14 cellular contexts compared by ENCODE assay signal in the genomic region with DNA sequence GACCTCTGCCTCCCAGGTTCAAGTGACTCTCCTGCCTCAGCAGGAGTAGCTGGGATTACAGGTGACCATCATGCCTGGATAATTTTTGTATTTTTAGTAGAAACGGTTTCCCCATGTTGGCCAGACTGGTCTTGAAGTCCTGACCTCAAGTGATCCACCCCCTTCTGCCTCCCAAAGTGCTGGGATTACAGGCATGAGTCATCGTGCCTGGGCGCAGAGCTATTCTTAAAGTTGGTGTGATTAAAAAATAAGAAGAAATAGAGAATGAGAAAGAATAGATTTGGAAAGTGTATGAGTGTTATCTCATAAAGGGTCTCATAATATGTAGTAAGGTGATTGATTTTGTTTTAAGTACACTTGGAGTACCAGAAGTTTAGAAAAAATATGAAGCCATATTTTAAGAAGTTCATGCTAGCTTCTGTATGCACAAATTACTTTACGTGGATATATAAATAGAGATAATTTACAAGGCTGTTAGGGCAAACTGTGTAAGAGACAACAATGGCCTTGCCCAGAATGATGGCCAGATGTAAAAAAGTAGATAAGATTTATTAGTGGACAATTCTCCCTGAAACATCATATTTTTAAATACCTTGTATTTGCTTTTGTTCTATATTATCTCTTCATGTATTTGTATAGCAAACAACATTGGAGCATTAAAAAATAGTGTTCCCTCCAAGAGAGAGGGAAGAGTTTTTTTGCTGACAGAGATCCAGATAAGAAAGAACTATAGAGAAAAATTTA.
A peak's percentile ranks its signal among the peaks of the same experiment; 100 is the strongest.
DNase-seq lines count a peak whose midpoint lies in the region; ATAC-seq and TF ChIP-seq lines count a peak whose summit lies in the region.
"Had no signal": no experiment of that assay in that cellular context is flagged by ENCODE, and none has a peak within 500 bp of the region (broad histone marks: within the 10 kb centered on the region; RNA-seq: fewer than 3 reads in every experiment).

No MANE protein-coding gene starts in this region.

- H3K9me3 ChIP-seq in HCT116 (ENCODE audit: control insufficient read depth in 1 of 2, insufficient read depth in 1 of 2, low read depth in 1 of 2, low read length in 2 of 2) (no peaks in the 10 kb centered on the region), MG63 (no peaks in the 10 kb centered on the region), testis (no peaks in the 10 kb centered on the region), right lobe of liver (no peaks in the 10 kb centered on the region)
- H3K9me3 ChIP-seq: BE2C, Caco-2 had no signal

- H3K36me3 ChIP-seq in HCT116 (ENCODE audit: control insufficient read depth in 1 of 2, insufficient read depth in 2 of 2, low read length in 2 of 2) (no peaks in the 10 kb centered on the region), MG63 (no peaks in the 10 kb centered on the region), testis (ENCODE audit: low read depth, missing control alignments) (no peaks in the 10 kb centered on the region), right lobe of liver (no peaks in the 10 kb centered on the region)
- H3K36me3 ChIP-seq: BE2C had no signal

- H2AFZ ChIP-seq in HCT116 (ENCODE audit: low read depth, low read length, poor library complexity, severe bottlenecking): peak overlapping the region; percentile 84

- H3K9ac ChIP-seq in HCT116 (ENCODE audit: low read length): no peak overlapping the region

- no peak for TF ChIP-seq RAD21 in HCT116 (IDR thresholded peaks at IDR 0.05; ENCODE audit: low read depth)

- H4K20me1 ChIP-seq in HCT116 (ENCODE audit: insufficient read depth): no peaks in the 10 kb centered on the region

- peak; percentile 50; the same call in 1 of the 2 replicates for ATAC-seq in HCT116
- ATAC-seq in right lobe of liver: no peak
- ATAC-seq: CD8-positive, alpha-beta T cell had no signal

- POLR2A ChIA-PET in HCT116 (lab: Charles Lee): no interaction called here

- DNase-seq in HCT116 (ENCODE audit: low read depth, low spot score): no peak
- DNase-seq in MG63: peak; percentile 35
- DNase-seq in epithelial cell of esophagus (ENCODE audit: low read depth): peak; percentile 6
- DNase-seq in testis: no peak
- DNase-seq in activated CD4-positive, alpha-beta T cell treated with anti-CD3 and anti-CD28 coated beads for 1 hour: no peak
- DNase-seq in right lobe of liver: no peak
- DNase-seq: BE2C; Caco-2; CD8-positive, alpha-beta T cell; DND-41; GF-D8; H7; IMR-90 had no signal

- H3K4me2 ChIP-seq in HCT116 (ENCODE audit: low read length): peak overlapping the region; percentile 36; the same call in 1 of the 2 replicates

- TF ChIP-seq POLR2A in HCT116 (IDR thresholded peaks at IDR 0.05; ENCODE audit: borderline replicate concordance, extremely low read depth, insufficient read depth, insufficient read length) (no peak), testis (IDR thresholded peaks at IDR 0.05) (no peak), right lobe of liver (IDR thresholded peaks at IDR 0.05) (no peak)

- H3K27ac ChIP-seq in C4-2B (peak overlapping the region; percentile 100), HCT116 (ENCODE audit: low read depth, low read length) (no peak overlapping the region), testis (no peak overlapping the region), right lobe of liver (no peak overlapping the region)

- CTCF ChIA-PET in HCT116 (lab: Charles Lee): no interaction called here

- TF ChIP-seq CTCF in C4-2B (conservative IDR thresholded peaks at IDR 0.05) (no peak), HCT116 (IDR thresholded peaks at IDR 0.05 in 2 of 3, conservative IDR thresholded peaks at IDR 0.05 in 1 of 3; ENCODE audit: borderline replicate concordance in 1 of 3, insufficient read depth in 1 of 3, low read depth in 2 of 3, low read length in 2 of 3) (no peak), epithelial cell of esophagus (IDR thresholded peaks at IDR 0.05; ENCODE audit: insufficient read depth, low read depth, low read length, missing control alignments) (no peak), testis (IDR thresholded peaks at IDR 0.05) (no peak), right lobe of liver (IDR thresholded peaks at IDR 0.05) (no peak)

- H3K79me2 ChIP-seq in HCT116 (ENCODE audit: insufficient read depth, low read length): no peaks in the 10 kb centered on the region

- intact Hi-C loops in HCT116 (cut with micrococcal nuclease) (no loop called here), testis (cut with DNase I; ENCODE audit: low total_unique reads) (no loop called here), right lobe of liver (cut with DNase I) (no loop called here)

- WGBS in testis, 2 donors: 55 to 66% methylated on average over 4 of the region's 4 CpGs
- 52% methylated on average over 4 of the region's 4 CpGs for WGBS in right lobe of liver (ENCODE audit: insufficient coverage, low coverage, low lambda C conversion rate, missing lambda C conversion rate)

- H3K27me3 ChIP-seq in HCT116 (ENCODE audit: insufficient read depth, low read length) (no peaks in the 10 kb centered on the region), MG63 (no peaks in the 10 kb centered on the region), testis (no peaks in the 10 kb centered on the region), right lobe of liver (no peaks in the 10 kb centered on the region)
- H3K27me3 ChIP-seq: BE2C had no signal

- H3K4me1 ChIP-seq in HCT116 (ENCODE audit: control insufficient read depth in 1 of 2, insufficient read depth in 2 of 2, low read length in 2 of 2) (peaks cover 4 to 6% of the 10 kb centered on the region in 2 experiments; a peak in 2 of 4 replicates), testis (no peaks in the 10 kb centered on the region), right lobe of liver (no peaks in the 10 kb centered on the region)
- H3K4me1 ChIP-seq: BE2C, Caco-2 had no signal

- RAD21 ChIA-PET in HCT116 (lab: Charles Lee; ENCODE audit: low non-redundant PET in 1 of 2, low total read pairs in 2 of 2, uncharacterized antibody in 2 of 2, unreplicated experiment in 2 of 2): no interaction called here

- no peaks in the 10 kb centered on the region for H3K9me2 ChIP-seq in HCT116 (ENCODE audit: insufficient read depth)

- BruUV-seq in HCT116 (replicated peaks; lab: Mats Ljungman, UMichigan): no TSS peak

- H3K4me3 ChIP-seq in HCT116 (replicated peaks in 1 of 2; ENCODE audit: low read depth in 1 of 2, low read length in 2 of 2) (no peak overlapping the region), MG63 (no peak overlapping the region), epithelial cell of esophagus (ENCODE audit: low read length) (no peak overlapping the region), testis (no peak overlapping the region), right lobe of liver (no peak overlapping the region)

TF ChIP-seq in HCT116, 20 proteins besides CTCF, POLR2A, EP300 and RAD21:
- 0 out of 2 replicates have a peak, but pooled peaks have one; percentile 7 for TF ChIP-seq FOSL1 (IDR thresholded peaks at IDR 0.05; ENCODE audit: low read depth)
- no peak for TF ChIP-seq YY1 (IDR thresholded peaks at IDR 0.05; ENCODE audit: extremely low read depth, insufficient replicate concordance, low read depth, low read length)
TF ChIP-seq in HCT116: peak in this region for 1.

Comparison
In these comparisons a context has a peak if more than half of its experiments do, and no peak if none do; other contexts are left out.
1. DNase-seq: peak in MG63 (single experiment) and epithelial cell of esophagus (single experiment); none in HCT116 (single experiment), testis (single experiment), activated CD4-positive, alpha-beta T cell treated with anti-CD3 and anti-CD28 coated beads for 1 hour (single experiment) and right lobe of liver (0 of 3).